1 cellular context compared by ENCODE assay signal in genomic region chr2:73071452-73072399, GRCh38.
TF ChIP-seq lines count a peak whose summit lies in the region.

Gene SFXN5, minus strand, starts transcription at chr2:73071712. Its CDS starts 7 bp downstream, at chr2:73071705.

TF ChIP-seq in HepG2, 621 proteins besides CTCF, POLR2A, EP300 and RAD21 (continued from another document and continues in another):
- TF ChIP-seq ZNF503 (CRISPR knock-in tag; IDR thresholded peaks at IDR 0.05) (peak; percentile 14; the same call in 1 of the 2 replicates), ZNF687 (CRISPR knock-in tag; IDR thresholded peaks at IDR 0.05) (peak; percentile 91), KDM5A (IDR thresholded peaks at IDR 0.05; ENCODE audit: borderline replicate concordance, low read length) (peak; percentile 82; the same call in 1 of the 2 replicates), ZNF576 (CRISPR knock-in tag; IDR thresholded peaks at IDR 0.05) (no peak; the same call in 1 of the 2 replicates), ZFP62 (CRISPR knock-in tag; IDR thresholded peaks at IDR 0.05) (no peak), RELA (CRISPR knock-in tag; IDR thresholded peaks at IDR 0.05) (0 out of 2 replicates have a peak, but pooled peaks have one; percentile 56), ZNF598 (CRISPR knock-in tag; IDR thresholded peaks at IDR 0.05; ENCODE audit: borderline replicate concordance) (peak; percentile 90), HNF4G (IDR thresholded peaks at IDR 0.05; ENCODE audit: borderline replicate concordance, low read depth, low read length) (peak; percentile 36; the same call in 1 of the 2 replicates), HNF4G (CRISPR knock-in tag; IDR thresholded peaks at IDR 0.05; ENCODE audit: borderline replicate concordance, low read depth) (peak; percentile 43; the same call in 1 of the 2 replicates), SKI (IDR thresholded peaks at IDR 0.05; ENCODE audit: partially characterized antibody) (peak; percentile 9), TAF1 (CRISPR knock-in tag; IDR thresholded peaks at IDR 0.05) (peak; percentile 82), MAZ (IDR thresholded peaks at IDR 0.05; ENCODE audit: borderline replicate concordance, low read depth, low read length) (peak; percentile 62), MAZ (CRISPR knock-in tag; IDR thresholded peaks at IDR 0.05; ENCODE audit: low read depth) (peak; percentile 89), ZNF335 (CRISPR knock-in tag; IDR thresholded peaks at IDR 0.05) (peak; percentile 83), SRSF1 (optimal IDR thresholded peaks at IDR 0.05; ENCODE audit: low read depth, low read length) (peak; percentile 89), SMYD3 (CRISPR knock-in tag; IDR thresholded peaks at IDR 0.05) (peak; percentile 83), U2AF1 (optimal IDR thresholded peaks at IDR 0.05; ENCODE audit: low read depth, low read length) (peak; percentile 82), ZNF430 (CRISPR knock-in tag; IDR thresholded peaks at IDR 0.05) (peak; percentile 95), LRRFIP1 (CRISPR knock-in tag; conservative IDR thresholded peaks at IDR 0.05) (no peak), LBX2 (CRISPR knock-in tag; IDR thresholded peaks at IDR 0.05; ENCODE audit: borderline replicate concordance) (0 out of 2 replicates have a peak, but pooled peaks have one; percentile 35), KAT7 (CRISPR knock-in tag; IDR thresholded peaks at IDR 0.05; ENCODE audit: borderline replicate concordance) (peak; percentile 56; the same call in 1 of the 2 replicates), MYPOP (CRISPR knock-in tag; IDR thresholded peaks at IDR 0.05) (peak; percentile 93), ZNF883 (CRISPR knock-in tag; IDR thresholded peaks at IDR 0.05; ENCODE audit: not compliant biosample characterization) (peak; percentile 80), MYNN (CRISPR knock-in tag; IDR thresholded peaks at IDR 0.05; ENCODE audit: low read depth) (no peak; the same call in 1 of the 2 replicates), ERF (CRISPR knock-in tag; IDR thresholded peaks at IDR 0.05) (peak; percentile 63; the same call in 1 of the 2 replicates), ZNF510 (CRISPR knock-in tag; IDR thresholded peaks at IDR 0.05; ENCODE audit: low read depth) (peak; percentile 32; the same call in 1 of the 2 replicates), ZBTB43 (CRISPR knock-in tag; conservative IDR thresholded peaks at IDR 0.05) (no peak), CREM (IDR thresholded peaks at IDR 0.05) (peak; percentile 91), CREM (CRISPR knock-in tag; IDR thresholded peaks at IDR 0.05) (no peak), ZNF841 (CRISPR knock-in tag; IDR thresholded peaks at IDR 0.05; ENCODE audit: borderline replicate concordance) (no peak), SSRP1 (CRISPR knock-in tag; IDR thresholded peaks at IDR 0.05) (0 out of 2 replicates have a peak, but pooled peaks have one; percentile 34), CEBPG (CRISPR knock-in tag; IDR thresholded peaks at IDR 0.05) (no peak), SMAD1 (CRISPR knock-in tag; IDR thresholded peaks at IDR 0.05; ENCODE audit: borderline replicate concordance, low read depth) (0 out of 2 replicates have a peak, but pooled peaks have one; percentile 70), ZSCAN9 (CRISPR knock-in tag; IDR thresholded peaks at IDR 0.05; ENCODE audit: borderline replicate concordance) (peak; percentile 36; the same call in 1 of the 2 replicates), IKZF4 (CRISPR knock-in tag; IDR thresholded peaks at IDR 0.05; ENCODE audit: borderline replicate concordance, low read depth, not compliant biosample characterization) (peak; percentile 76), ZNF746 (CRISPR knock-in tag; IDR thresholded peaks at IDR 0.05) (peak; percentile 35; the same call in 1 of the 2 replicates), EZH2 (conservative IDR thresholded peaks at IDR 0.05; ENCODE audit: low read depth, low read length) (no peak), ZNF512B (CRISPR knock-in tag; IDR thresholded peaks at IDR 0.05; ENCODE audit: borderline replicate concordance) (no peak), CENPT (CRISPR knock-in tag; IDR thresholded peaks at IDR 0.05; ENCODE audit: low read depth) (peak; percentile 77; the same call in 1 of the 2 replicates), NFYC (CRISPR knock-in tag; IDR thresholded peaks at IDR 0.05) (peak; percentile 93), KDM1A (CRISPR knock-in tag; IDR thresholded peaks at IDR 0.05) (no peak), ZBTB34 (CRISPR knock-in tag; IDR thresholded peaks at IDR 0.05) (peak; percentile 40; the same call in 1 of the 2 replicates), KDM5B (CRISPR knock-in tag; IDR thresholded peaks at IDR 0.05; ENCODE audit: borderline replicate concordance) (peak; percentile 65), CENPX (CRISPR knock-in tag; IDR thresholded peaks at IDR 0.05) (no peak), SETDB1 (CRISPR knock-in tag; IDR thresholded peaks at IDR 0.05; ENCODE audit: borderline replicate concordance) (no peak), TBX2 (CRISPR knock-in tag; IDR thresholded peaks at IDR 0.05; ENCODE audit: borderline replicate concordance) (peak; percentile 78), ZNF556 (CRISPR knock-in tag; IDR thresholded peaks at IDR 0.05; ENCODE audit: borderline replicate concordance) (0 out of 2 replicates have a peak, but pooled peaks have one; percentile 40), SRSF9 (IDR thresholded peaks at IDR 0.05; ENCODE audit: borderline replicate concordance, insufficient read depth, low read depth, low read length, poor library complexity, severe bottlenecking) (no peak), MEIS2 (CRISPR knock-in tag; IDR thresholded peaks at IDR 0.05) (0 out of 2 replicates have a peak, but pooled peaks have one; percentile 28), ZNF446 (CRISPR knock-in tag; IDR thresholded peaks at IDR 0.05) (peak; percentile 57; the same call in 1 of the 2 replicates), ZFP90 (CRISPR knock-in tag; IDR thresholded peaks at IDR 0.05; ENCODE audit: borderline replicate concordance) (peak; percentile 39), ARNTL (CRISPR knock-in tag; IDR thresholded peaks at IDR 0.05) (no peak; the same call in 1 of the 2 replicates)
